In the genomic region with DNA sequence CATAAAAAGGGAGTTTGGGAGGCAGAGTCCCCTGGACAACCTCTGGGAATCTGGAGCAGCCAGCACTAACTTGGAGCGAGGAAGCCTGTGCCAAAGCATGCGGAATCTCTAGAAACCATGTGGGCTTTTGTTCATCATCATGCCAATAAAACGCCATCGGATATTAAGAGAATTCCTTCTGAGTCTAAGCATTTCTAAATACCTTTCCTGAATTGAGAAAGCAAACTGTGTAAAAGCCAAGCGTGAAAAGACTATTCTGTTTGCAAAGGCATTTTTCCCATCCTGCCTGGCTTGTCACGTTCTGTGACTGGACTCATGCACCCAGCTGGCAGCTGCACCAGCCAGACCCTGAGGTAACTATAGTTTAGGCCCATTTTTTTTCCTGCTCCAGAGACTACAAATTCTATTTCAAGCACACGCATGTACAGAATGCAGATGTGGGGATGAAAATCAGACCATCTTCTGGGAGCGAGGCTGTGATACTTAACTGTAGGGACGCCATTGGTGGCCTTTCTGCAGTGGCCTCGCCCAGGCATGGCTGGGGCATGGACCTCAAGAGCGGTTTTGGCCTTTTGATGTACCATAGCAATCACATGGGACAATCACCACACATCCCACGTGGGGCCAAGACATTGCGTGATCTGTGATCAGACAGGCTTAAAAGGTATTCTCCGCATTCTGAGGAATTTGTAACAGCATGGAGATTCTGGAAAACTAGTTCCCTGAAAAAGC, we compare ENCODE assay signal across 19 cellular contexts.
DNase-seq lines count a peak whose midpoint lies in the region; ATAC-seq, FAIRE-seq and TF ChIP-seq lines count a peak whose summit lies in the region.
"Had no signal": no experiment of that assay in that cellular context is flagged by ENCODE, and none has a peak within 500 bp of the region (broad histone marks: within the 10 kb centered on the region; RNA-seq: fewer than 3 reads in every experiment).

No MANE protein-coding gene starts in this region.

- TF ChIP-seq EP300 in A549 (IDR thresholded peaks at IDR 0.05), result no peak

- H3K36me3 ChIP-seq in MG63, result no peaks in the 10 kb centered on the region
- H3K36me3 ChIP-seq in breast epithelium, result no peaks in the 10 kb centered on the region
- H3K36me3 ChIP-seq: left ventricle myocardium inferior, pancreas had no signal

- TF ChIP-seq CTCF in A549 (IDR thresholded peaks at IDR 0.05) (no peak), breast epithelium (IDR thresholded peaks at IDR 0.05) (no peak), nephron progenitor cell (IDR thresholded peaks at IDR 0.05) (no peak)

- H3K27me3 ChIP-seq in MG63 (no peaks in the 10 kb centered on the region), breast epithelium (no peaks in the 10 kb centered on the region)
- H3K27me3 ChIP-seq: pancreas had no signal

- H3K27ac ChIP-seq in A549 (no peak overlapping the region), breast epithelium (peak overlapping the region; percentile 77 to 82)
- H3K27ac ChIP-seq: left ventricle myocardium inferior, pancreas had no signal

- H3K4me2 ChIP-seq in A549, result 0 out of 3 replicates have a peak overlapping the region, but pooled peaks have one; percentile 26

- H3K27me3 Mint-ChIP-seq in nephron progenitor cell (ENCODE audit: low read depth, poor library complexity), result no peaks in the 10 kb centered on the region
- no peaks in the 10 kb centered on the region for H3K27me3 Mint-ChIP-seq in activated naive CD4-positive, alpha-beta T cell treated with anti-CD3 and anti-CD28 coated beads, Interleukin-2, amount 10 ng/mL, durations not matched to agents 7 days and 5 days

- H3K4me1 ChIP-seq in A549 (peaks cover 6% of the 10 kb centered on the region; the same call in 2 of the 3 replicates), breast epithelium (peaks cover 0 to 5% of the 10 kb centered on the region in 2 donors)
- H3K4me1 ChIP-seq: left ventricle myocardium inferior, pancreas had no signal

- H3K4me3 ChIP-seq in A549 (no peak overlapping the region), MG63 (no peak overlapping the region), breast epithelium (no peak overlapping the region)
- H3K4me3 ChIP-seq: left ventricle myocardium inferior, pancreas had no signal

- H3K4me1 Mint-ChIP-seq in nephron progenitor cell, result no peaks in the 10 kb centered on the region
- no peaks in the 10 kb centered on the region for H3K4me1 Mint-ChIP-seq in stimulated activated effector memory CD8-positive, alpha-beta T cell treated with anti-CD3 and anti-CD28 coated beads, Interleukin-12 subunit alpha, Interleukin-12 subunit beta, amount 100 ng/mL, for 72 hours
- H3K4me1 Mint-ChIP-seq in activated naive CD4-positive, alpha-beta T cell treated with anti-CD3 and anti-CD28 coated beads, Interleukin-2, amount 10 ng/mL, durations not matched to agents 7 days and 5 days, result no peaks in the 10 kb centered on the region
- H3K4me1 Mint-ChIP-seq: activated CD4-positive, alpha-beta T cell treated with anti-CD3 and anti-CD28 coated beads, Interleukin-2, amount 10 ng/mL, durations not matched to agents 24 days and 14 days; CD14-positive monocyte had no signal

- CTCF ChIA-PET in A549 (lab: Yijun Ruan, JAX), result interaction anchor here (0.8 kb wide), 1 partner anchor 30 kb away, joined by 3 read pairs; no protein-coding TSS in a partner anchor
- CTCF ChIA-PET in activated naive CD4-positive, alpha-beta T cell treated with anti-CD3 and anti-CD28 coated beads, Interleukin-2, amount 10 ng/mL, durations not matched to agents 7 days and 5 days (lab: Charles Lee), result no interaction called here

- WGBS in A549 (ENCODE audit: missing lambda C conversion rate), result 58% methylated on average over 14 of the region's 14 CpGs

- ATAC-seq in A549 (0 out of 6 replicates have a peak, but pooled peaks of 1 of the 2 experiments have one; percentile 33), HG02840 (IDR thresholded peaks at IDR 0.05; ENCODE audit: low FRiP score, unreplicated experiment) (no peak)
- ATAC-seq in stimulated activated effector memory CD8-positive, alpha-beta T cell treated with anti-CD3 and anti-CD28 coated beads, Interleukin-12 subunit alpha, Interleukin-12 subunit beta, amount 100 ng/mL, for 72 hours, result no peak

- DNase-seq in A549 (ENCODE audit: low read depth in 1 of 2, low spot score in 1 of 2), result no peak
- DNase-seq in MG63, result peak; percentile 46
- DNase-seq in breast epithelium (ENCODE audit: low spot score in 2 of 2), result peak in 1 of 2 donors; percentile 75
- no peak for DNase-seq in nephron progenitor cell
- DNase-seq in stimulated activated effector memory CD8-positive, alpha-beta T cell treated with anti-CD3 and anti-CD28 coated beads, Interleukin-12 subunit alpha, Interleukin-12 subunit beta, amount 100 ng/mL, for 72 hours (ENCODE audit: low spot score in 2 of 2), result no peak
- DNase-seq in CD1c-positive myeloid dendritic cell (ENCODE audit: extremely low spot score), result no peak
- no peak for DNase-seq in activated naive CD4-positive, alpha-beta T cell treated with anti-CD3 and anti-CD28 coated beads, Interleukin-2, amount 10 ng/mL, durations not matched to agents 7 days and 5 days
- DNase-seq: 8988T; activated CD4-positive, alpha-beta T cell treated with anti-CD3 and anti-CD28 coated beads, Interleukin-2, amount 10 ng/mL, durations not matched to agents 24 days and 14 days; activated naive CD4-positive, alpha-beta T cell treated with anti-CD3 and anti-CD28 coated beads, Interleukin-2, amount 50 U/mL, for 16 hours; left ventricle myocardium inferior; NCI-H1436; NCI-H774; pancreas; stimulated activated CD4-positive, alpha-beta T cell treated with anti-CD3 and anti-CD28 coated beads, Interleukin-2, amount 100 ng/mL, for 48 hours had no signal

- no peak overlapping the region for H3K4me3 Mint-ChIP-seq in nephron progenitor cell
- H3K4me3 Mint-ChIP-seq in stimulated activated effector memory CD8-positive, alpha-beta T cell treated with anti-CD3 and anti-CD28 coated beads, Interleukin-12 subunit alpha, Interleukin-12 subunit beta, amount 100 ng/mL, for 72 hours, result no peak overlapping the region
- no peak overlapping the region for H3K4me3 Mint-ChIP-seq in activated naive CD4-positive, alpha-beta T cell treated with anti-CD3 and anti-CD28 coated beads, Interleukin-2, amount 10 ng/mL, durations not matched to agents 7 days and 5 days
- H3K4me3 Mint-ChIP-seq: activated CD4-positive, alpha-beta T cell treated with anti-CD3 and anti-CD28 coated beads, Interleukin-2, amount 10 ng/mL, durations not matched to agents 24 days and 14 days; CD14-positive monocyte had no signal

- intact Hi-C loops in breast epithelium (cut with DNase I; ENCODE audit: low total_unique reads), result no loop called here

- no peaks in the 10 kb centered on the region for H3K9me3 ChIP-seq in A549
- no peaks in the 10 kb centered on the region for H3K9me3 ChIP-seq in MG63
- H3K9me3 ChIP-seq in breast epithelium, result no peaks in the 10 kb centered on the region
- H3K9me3 ChIP-seq: left ventricle myocardium inferior, pancreas had no signal

- TF ChIP-seq RAD21 in A549 (conservative IDR thresholded peaks at IDR 0.05 in 1 of 2, IDR thresholded peaks at IDR 0.05 in 1 of 2), result no peak

- peaks cover 24% of the 10 kb centered on the region for H3K36me3 Mint-ChIP-seq in nephron progenitor cell (ENCODE audit: low read depth)
- H3K36me3 Mint-ChIP-seq in stimulated activated effector memory CD8-positive, alpha-beta T cell treated with anti-CD3 and anti-CD28 coated beads, Interleukin-12 subunit alpha, Interleukin-12 subunit beta, amount 100 ng/mL, for 72 hours, result no peaks in the 10 kb centered on the region
- no peaks in the 10 kb centered on the region for H3K36me3 Mint-ChIP-seq in activated naive CD4-positive, alpha-beta T cell treated with anti-CD3 and anti-CD28 coated beads, Interleukin-2, amount 10 ng/mL, durations not matched to agents 7 days and 5 days
- H3K36me3 Mint-ChIP-seq: CD14-positive monocyte had no signal

- TF ChIP-seq POLR2A in A549 (IDR thresholded peaks at IDR 0.05; ENCODE audit: low read length), result no peak
- TF ChIP-seq POLR2A in breast epithelium (IDR thresholded peaks at IDR 0.05), result no peak

- peak overlapping the region; percentile 36 for H3K27ac Mint-ChIP-seq in nephron progenitor cell
- H3K27ac Mint-ChIP-seq in stimulated activated effector memory CD8-positive, alpha-beta T cell treated with anti-CD3 and anti-CD28 coated beads, Interleukin-12 subunit alpha, Interleukin-12 subunit beta, amount 100 ng/mL, for 72 hours, result no peak overlapping the region
- no peak overlapping the region for H3K27ac Mint-ChIP-seq in activated naive CD4-positive, alpha-beta T cell treated with anti-CD3 and anti-CD28 coated beads, Interleukin-2, amount 10 ng/mL, durations not matched to agents 7 days and 5 days
- H3K27ac Mint-ChIP-seq: activated CD4-positive, alpha-beta T cell treated with anti-CD3 and anti-CD28 coated beads, Interleukin-2, amount 10 ng/mL, durations not matched to agents 24 days and 14 days; CD14-positive monocyte had no signal

- POLR2A ChIA-PET in A549 (lab: Yijun Ruan, JAX), result no interaction called here

- no peaks in the 10 kb centered on the region for H3K9me3 Mint-ChIP-seq in nephron progenitor cell
- no peaks in the 10 kb centered on the region for H3K9me3 Mint-ChIP-seq in stimulated activated effector memory CD8-positive, alpha-beta T cell treated with anti-CD3 and anti-CD28 coated beads, Interleukin-12 subunit alpha, Interleukin-12 subunit beta, amount 100 ng/mL, for 72 hours
- H3K9me3 Mint-ChIP-seq in activated naive CD4-positive, alpha-beta T cell treated with anti-CD3 and anti-CD28 coated beads, Interleukin-2, amount 10 ng/mL, durations not matched to agents 7 days and 5 days, result no peaks in the 10 kb centered on the region
- H3K9me3 Mint-ChIP-seq: activated CD4-positive, alpha-beta T cell treated with anti-CD3 and anti-CD28 coated beads, Interleukin-2, amount 10 ng/mL, durations not matched to agents 24 days and 14 days had no signal

- FAIRE-seq in A549 (lab: Jason Lieb, UNC), result no peak
- FAIRE-seq: H1, pancreas, TTC549 had no signal

TF ChIP-seq in A549, 52 proteins besides CTCF, POLR2A, EP300 and RAD21 (continues in another document):
- TF ChIP-seq ZC3H11A (IDR thresholded peaks at IDR 0.05) (no peak), GATA3 (IDR thresholded peaks at IDR 0.05; ENCODE audit: borderline replicate concordance) (no peak), EHMT2 (IDR thresholded peaks at IDR 0.05; ENCODE audit: low read depth) (no peak)
- TF ChIP-seq, protein P1, sequence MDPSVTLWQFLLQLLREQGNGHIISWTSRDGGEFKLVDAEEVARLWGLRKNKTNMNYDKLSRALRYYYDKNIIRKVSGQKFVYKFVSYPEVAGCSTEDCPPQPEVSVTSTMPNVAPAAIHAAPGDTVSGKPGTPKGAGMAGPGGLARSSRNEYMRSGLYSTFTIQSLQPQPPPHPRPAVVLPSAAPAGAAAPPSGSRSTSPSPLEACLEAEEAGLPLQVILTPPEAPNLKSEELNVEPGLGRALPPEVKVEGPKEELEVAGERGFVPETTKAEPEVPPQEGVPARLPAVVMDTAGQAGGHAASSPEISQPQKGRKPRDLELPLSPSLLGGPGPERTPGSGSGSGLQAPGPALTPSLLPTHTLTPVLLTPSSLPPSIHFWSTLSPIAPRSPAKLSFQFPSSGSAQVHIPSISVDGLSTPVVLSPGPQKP (IDR thresholded peaks at IDR 0.05; ENCODE audit: low read depth, low read length), result no peak

Comparison
In these comparisons a context has a peak if more than half of its experiments do, and no peak if none do; other contexts are left out.
1. H3K27ac ChIP-seq: peak in breast epithelium (2 of 2); none in A549 (0 of 2).